8 cellular contexts compared by ENCODE assay signal in the genomic region with DNA sequence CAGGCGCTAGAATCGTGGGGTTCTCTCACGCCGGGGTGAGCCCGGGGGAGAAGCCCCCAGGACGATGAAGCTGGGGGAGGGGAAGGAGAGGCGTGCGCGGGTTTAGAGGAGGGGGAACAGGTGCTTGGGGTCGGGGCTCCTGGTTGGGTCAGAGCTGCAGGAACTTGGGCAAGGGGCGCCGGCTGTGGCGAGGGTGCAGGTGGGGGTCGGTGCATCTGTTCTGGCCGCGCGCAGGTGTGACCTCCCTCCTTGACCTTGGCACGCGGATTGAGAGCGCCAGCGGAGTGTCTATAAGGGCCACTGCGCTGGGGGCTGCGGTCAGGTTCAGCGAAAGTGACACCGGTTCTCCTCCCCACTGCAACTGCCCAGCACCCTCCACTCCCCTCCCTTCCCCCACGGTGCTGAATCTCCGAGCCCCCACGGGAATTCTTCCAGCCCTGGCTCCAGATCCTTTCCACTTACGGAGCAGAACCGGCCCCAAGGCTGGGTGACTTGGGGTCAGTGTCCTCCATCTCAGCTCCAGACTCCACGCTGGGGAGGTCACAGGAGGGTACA. TPM values are rescaled to one million over a fixed set of nuclear protein-coding genes. Genes with fewer than 3 reads are reported as not detected.
A peak's percentile ranks its signal among the peaks of the same experiment; 100 is the strongest.
DNase-seq lines count a peak whose midpoint lies in the region; TF ChIP-seq lines count a peak whose summit lies in the region.

No MANE protein-coding gene starts in this region.

- H3K36me3 Mint-ChIP-seq in mesothelial cell of epicardium = peaks cover 10% of the 10 kb centered on the region

- H3K27me3 ChIP-seq in tibial nerve = no peaks in the 10 kb centered on the region

- H3K4me3 Mint-ChIP-seq in mesothelial cell of epicardium = peak overlapping the region; percentile 69

- TF ChIP-seq POLR2A in tibial nerve (IDR thresholded peaks at IDR 0.05) = no peak

- DNase-seq in NCI-H748 (lab: John Stamatoyannopoulos, UW; ENCODE audit: unreplicated experiment) = peak; percentile 41
- DNase-seq in NCI-H748 treated with DMSO at 0.1 percent for 48 hours (lab: John Stamatoyannopoulos, UW) = no peak
- peak; percentile 35 for DNase-seq in SHP77 treated with DMSO at 0.1 percent for 48 hours (lab: John Stamatoyannopoulos, UW)
- peak; percentile 3 for DNase-seq in effector CD4-positive, alpha-beta T cell
- no peak for DNase-seq in mesothelial cell of epicardium (ENCODE audit: low spot score in 2 of 2, unreplicated experiment in 2 of 2)
- peak; percentile 14 to 17 for DNase-seq in tibial nerve (ENCODE audit: low spot score in 2 of 2)
- DNase-seq in DMS153 (lab: John Stamatoyannopoulos, UW) = no peak
- no peak for DNase-seq in cerebellum (ENCODE audit: low spot score)

- H3K4me1 Mint-ChIP-seq in mesothelial cell of epicardium = peaks cover 16% of the 10 kb centered on the region

- H3K9me3 Mint-ChIP-seq in mesothelial cell of epicardium = no peaks in the 10 kb centered on the region

- TF ChIP-seq CTCF in mesothelial cell of epicardium (IDR thresholded peaks at IDR 0.05; ENCODE audit: unreplicated experiment) (no peak), tibial nerve (IDR thresholded peaks at IDR 0.05) (no peak)

- no peaks in the 10 kb centered on the region for H3K9me3 ChIP-seq in tibial nerve

- 1 to 2% methylated on average over 21 to 30 of the region's 31 CpGs for WGBS in tibial nerve, 2 donors

- H3K27me3 Mint-ChIP-seq in mesothelial cell of epicardium (ENCODE audit: low read depth) = no peaks in the 10 kb centered on the region

- no peak overlapping the region for H3K27ac Mint-ChIP-seq in mesothelial cell of epicardium

- peaks cover 0 to 16% (median 4%) of the 10 kb centered on the region in 3 donors for H3K36me3 ChIP-seq in tibial nerve

- H3K27ac ChIP-seq in tibial nerve = peak overlapping the region in 3 of 4 donors; percentile 57 to 97 (median 59)

- H3K4me3 ChIP-seq in tibial nerve = peak overlapping the region; percentile 54 to 87 (median 78)

- TF ChIP-seq EP300 in tibial nerve (IDR thresholded peaks at IDR 0.05) = no peak

- H3K4me1 ChIP-seq in tibial nerve = peaks cover 0 to 45% (median 16%) of the 10 kb centered on the region in 4 donors

RNA-seq across cellular contexts. Expression of gene TMEM38A, which starts 0.6 kb away (rescaled TPM):
- total RNA-seq in mesothelial cell of epicardium (5.7 to 7.8 TPM (median 5.9 TPM) in 3 replicates), tibial nerve (1 to 10 TPM; 3.3 to 7.3 (median 3.6) TPM), cerebellum (11.3 TPM)

RNA-seq across cellular contexts. Expression of gene SMIM7, which starts 1.6 kb away (rescaled TPM):
- total RNA-seq in mesothelial cell of epicardium = 74.8 to 80.9 TPM (median 80.2 TPM) in 3 replicates
- total RNA-seq in tibial nerve = 100 to 1,000 TPM; 105 to 175 (median 132) TPM
- total RNA-seq in cerebellum = 51.0 TPM

RNA-seq across cellular contexts. Expression of gene MED26, which starts 33.6 kb away (rescaled TPM):
- total RNA-seq in mesothelial cell of epicardium = 13.3 to 15.5 TPM (median 14.0 TPM) in 3 replicates
- 10 to 100 TPM in 2 of 4 donors, 1 to 10 TPM in 2; 6.1 to 14.2 (median 11.7) TPM for total RNA-seq in tibial nerve
- 5.3 TPM for total RNA-seq in cerebellum

RNA-seq across cellular contexts. Expression of gene NWD1, which starts 58.1 kb away (rescaled TPM):
- total RNA-seq in mesothelial cell of epicardium (0.07 to 0.09 TPM (median 0.07 TPM) in 3 replicates), tibial nerve (under 1 TPM in 1 of 4 donors, not detected in 3; 0.21 TPM), cerebellum (0.54 TPM)

Comparison
In these comparisons a context has a peak if more than half of its experiments do, and no peak if none do; other contexts are left out.
1. DNase-seq: peak in NCI-H748 (single experiment), SHP77 treated with DMSO at 0.1 percent for 48 hours (single experiment), effector CD4-positive, alpha-beta T cell (single experiment) and tibial nerve (2 of 2); none in NCI-H748 treated with DMSO at 0.1 percent for 48 hours (single experiment), mesothelial cell of epicardium (0 of 2), DMS153 (single experiment) and cerebellum (single experiment).